ENCODE assay signal across 10 cellular contexts in genomic region chr5:155700333-155700732, GRCh38.
DNase-seq lines count a peak whose midpoint lies in the region; TF ChIP-seq lines count a peak whose summit lies in the region.
"Had no signal": no experiment of that assay in that cellular context is flagged by ENCODE, and none has a peak within 500 bp of the region (broad histone marks: within the 10 kb centered on the region; RNA-seq: fewer than 3 reads in every experiment).

No MANE protein-coding gene starts in this region.

- intact Hi-C loops in posterior vena cava (cut with DNase I) = no loop called here

- TF ChIP-seq CTCF in OCI-LY1 (IDR thresholded peaks at IDR 0.05; ENCODE audit: low read length) = peak; percentile 23; the same call in 1 of the 2 replicates

- H3K36me3 ChIP-seq in OCI-LY1 (ENCODE audit: insufficient read depth, low read length) = no peaks in the 10 kb centered on the region

- H3K79me2 ChIP-seq in OCI-LY1 (ENCODE audit: insufficient read depth, low read length) = no peaks in the 10 kb centered on the region

- no peaks in the 10 kb centered on the region for H3F3A ChIP-seq in OCI-LY1 (ENCODE audit: insufficient read depth, low read length)

- H2AFZ ChIP-seq in OCI-LY1 (ENCODE audit: low read length) = no peak overlapping the region

- no peaks in the 10 kb centered on the region for H3K27me3 ChIP-seq in OCI-LY1 (ENCODE audit: insufficient read depth, low read length)

- H3K4me3 ChIP-seq in OCI-LY1 (ENCODE audit: low read depth, low read length, poor library complexity, severe bottlenecking) = no peak overlapping the region

- no peaks in the 10 kb centered on the region for H4K20me1 ChIP-seq in OCI-LY1 (ENCODE audit: insufficient read depth, low read length)

- DNase-seq in A172 (ENCODE audit: low spot score) (peak; percentile 8), EH (ENCODE audit: low read depth) (peak; percentile 2), glomerular visceral epithelial cell (ENCODE audit: extremely low spot score) (peak; percentile 16), T-helper 1 cell (no peak), posterior vena cava (ENCODE audit: low spot score) (no peak), NCI-H146 (lab: John Stamatoyannopoulos, UW) (no peak)
- DNase-seq in activated CD4-positive, alpha-beta T cell treated with anti-CD3 and anti-CD28 coated beads, Interleukin-2, amount 50 U/mL, for 4 hours = no peak
- DNase-seq: NCI-H2107; stimulated activated naive B cell treated with anti-CD40 and anti-IgM and Interleukin-4, amounts not matched to agents 10 μg/mL and 1 μg/mL and 100 μg/mL, for 72 hours had no signal

- no peak overlapping the region for H3K4me2 ChIP-seq in OCI-LY1 (ENCODE audit: low read length)

- H3K9ac ChIP-seq in OCI-LY1 (ENCODE audit: low read length) = no peak overlapping the region

- H3K9me3 ChIP-seq in OCI-LY1 (ENCODE audit: low read length) = no peaks in the 10 kb centered on the region

- H3K27ac ChIP-seq in OCI-LY1 (ENCODE audit: low read depth, low read length, poor library complexity, severe bottlenecking) = no peak overlapping the region

- H3K4me1 ChIP-seq in OCI-LY1 (ENCODE audit: insufficient read depth, low read length, severe bottlenecking) = no peaks in the 10 kb centered on the region

- no peaks in the 10 kb centered on the region for H3K9me2 ChIP-seq in OCI-LY1 (ENCODE audit: low read depth, low read length)

Comparison
In these comparisons a context has a peak if more than half of its experiments do, and no peak if none do; other contexts are left out.
1. DNase-seq: peak in A172 (single experiment), EH (single experiment) and glomerular visceral epithelial cell (single experiment); none in T-helper 1 cell (0 of 5), posterior vena cava (single experiment), NCI-H146 (single experiment) and activated CD4-positive, alpha-beta T cell treated with anti-CD3 and anti-CD28 coated beads, Interleukin-2, amount 50 U/mL, for 4 hours (0 of 2).